22 cellular contexts compared by ENCODE assay signal in the genomic region with DNA sequence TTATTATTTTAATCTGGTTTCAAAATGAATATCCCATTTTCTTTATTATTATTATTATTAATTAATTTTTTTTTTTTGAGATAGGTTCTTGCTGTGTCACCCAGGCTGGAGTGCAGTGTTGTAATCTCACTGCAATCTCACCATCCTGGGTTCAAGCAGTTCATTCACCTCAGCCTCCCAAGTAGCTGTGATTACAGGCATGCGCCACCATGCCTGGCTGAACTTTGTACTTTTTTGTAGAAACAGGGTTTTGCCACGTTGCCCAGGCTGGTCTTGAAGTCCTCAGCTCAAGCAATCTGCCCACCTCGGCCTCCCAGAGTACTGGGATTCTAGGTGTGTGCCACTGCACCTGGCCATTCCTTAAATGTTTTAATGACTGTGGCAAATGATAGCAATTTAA.
"Had no signal": no experiment of that assay in that cellular context is flagged by ENCODE, and none has a peak within 500 bp of the region (broad histone marks: within the 10 kb centered on the region; RNA-seq: fewer than 3 reads in every experiment).

No MANE protein-coding gene starts in this region.

- H3K4me3 ChIP-seq: pancreas, spleen, testis, upper lobe of right lung had no signal

- DNase-seq: activated CD4-positive, alpha-beta T cell treated with anti-CD3 and anti-CD28 coated beads, Interleukin-2, amount 10 ng/mL, durations not matched to agents 7 days and 5 days; activated CD8-positive, alpha-beta memory T cell treated with anti-CD3 and anti-CD28 coated beads, Interleukin-2, amount 10 ng/mL, durations not matched to agents 7 days and 5 days; activated CD8-positive, alpha-beta T cell treated with anti-CD3 and anti-CD28 coated beads for 36 hours; activated gamma-delta T cell treated with Interleukin-2 at 50 U/mL for 16 hours; anterior cingulate cortex; effector memory CD4-positive, alpha-beta T cell; foreskin melanocyte; glutamatergic neuron; hypothalamus; nephron progenitor cell; pancreas; spleen; stimulated activated CD4-positive, alpha-beta T cell treated with anti-CD3 and anti-CD28 coated beads, Interleukin-4, amount 100 ng/mL, for 1 hour; stimulated activated naive CD4-positive, alpha-beta T cell; testis; upper lobe of right lung had no signal

- H3K36me3 ChIP-seq: pancreas, upper lobe of right lung had no signal

- H3K27me3 Mint-ChIP-seq: activated CD4-positive, alpha-beta T cell treated with anti-CD3 and anti-CD28 coated beads, Interleukin-2, amount 10 ng/mL, durations not matched to agents 7 days and 5 days; activated CD8-positive, alpha-beta memory T cell treated with anti-CD3 and anti-CD28 coated beads, Interleukin-2, amount 10 ng/mL, durations not matched to agents 7 days and 5 days; activated CD8-positive, alpha-beta T cell treated with anti-CD3 and anti-CD28 coated beads for 36 hours; activated naive CD4-positive, alpha-beta T cell treated with anti-CD3 and anti-CD28 coated beads, Interleukin-2, amount 50 U/mL, for 24 hours; central memory CD8-positive, alpha-beta T cell; memory B cell had no signal

- ATAC-seq: activated CD4-positive, CD25-positive, alpha-beta regulatory T cell treated with anti-CD3 and anti-CD28 coated beads, Interleukin-2, amount 50 U/mL, for 24 hours; activated CD8-positive, alpha-beta memory T cell treated with anti-CD3 and anti-CD28 coated beads, Interleukin-2, amount 10 ng/mL, durations not matched to agents 7 days and 5 days; activated CD8-positive, alpha-beta T cell treated with anti-CD3 and anti-CD28 coated beads for 36 hours; esophagus mucosa; sciatic nerve; upper lobe of right lung had no signal

- H3K27me3 ChIP-seq: pancreas, spleen, testis, upper lobe of right lung had no signal

- H3K9me3 Mint-ChIP-seq: activated CD4-positive, alpha-beta T cell treated with anti-CD3 and anti-CD28 coated beads, Interleukin-2, amount 10 ng/mL, durations not matched to agents 7 days and 5 days; activated CD8-positive, alpha-beta T cell treated with anti-CD3 and anti-CD28 coated beads for 36 hours; activated naive CD4-positive, alpha-beta T cell treated with anti-CD3 and anti-CD28 coated beads, Interleukin-2, amount 50 U/mL, for 24 hours; central memory CD8-positive, alpha-beta T cell; memory B cell; nephron progenitor cell had no signal

- H3K27ac Mint-ChIP-seq: activated CD4-positive, alpha-beta T cell treated with anti-CD3 and anti-CD28 coated beads, Interleukin-2, amount 10 ng/mL, durations not matched to agents 7 days and 5 days; activated CD8-positive, alpha-beta memory T cell treated with anti-CD3 and anti-CD28 coated beads, Interleukin-2, amount 10 ng/mL, durations not matched to agents 7 days and 5 days; activated CD8-positive, alpha-beta T cell treated with anti-CD3 and anti-CD28 coated beads for 36 hours; activated naive CD4-positive, alpha-beta T cell treated with anti-CD3 and anti-CD28 coated beads, Interleukin-2, amount 50 U/mL, for 24 hours; memory B cell had no signal

- H3K27ac ChIP-seq: spleen, testis, upper lobe of right lung had no signal

- H3K4me3 Mint-ChIP-seq: activated CD4-positive, alpha-beta T cell treated with anti-CD3 and anti-CD28 coated beads, Interleukin-2, amount 10 ng/mL, durations not matched to agents 7 days and 5 days; activated CD8-positive, alpha-beta memory T cell treated with anti-CD3 and anti-CD28 coated beads, Interleukin-2, amount 10 ng/mL, durations not matched to agents 7 days and 5 days; activated CD8-positive, alpha-beta T cell treated with anti-CD3 and anti-CD28 coated beads for 36 hours; activated naive CD4-positive, alpha-beta T cell treated with anti-CD3 and anti-CD28 coated beads, Interleukin-2, amount 50 U/mL, for 24 hours; central memory CD8-positive, alpha-beta T cell; memory B cell; nephron progenitor cell had no signal

- H3K9me3 ChIP-seq: pancreas, spleen, testis, upper lobe of right lung had no signal
